ENCODE assay signal across 11 cellular contexts in the genomic region with DNA sequence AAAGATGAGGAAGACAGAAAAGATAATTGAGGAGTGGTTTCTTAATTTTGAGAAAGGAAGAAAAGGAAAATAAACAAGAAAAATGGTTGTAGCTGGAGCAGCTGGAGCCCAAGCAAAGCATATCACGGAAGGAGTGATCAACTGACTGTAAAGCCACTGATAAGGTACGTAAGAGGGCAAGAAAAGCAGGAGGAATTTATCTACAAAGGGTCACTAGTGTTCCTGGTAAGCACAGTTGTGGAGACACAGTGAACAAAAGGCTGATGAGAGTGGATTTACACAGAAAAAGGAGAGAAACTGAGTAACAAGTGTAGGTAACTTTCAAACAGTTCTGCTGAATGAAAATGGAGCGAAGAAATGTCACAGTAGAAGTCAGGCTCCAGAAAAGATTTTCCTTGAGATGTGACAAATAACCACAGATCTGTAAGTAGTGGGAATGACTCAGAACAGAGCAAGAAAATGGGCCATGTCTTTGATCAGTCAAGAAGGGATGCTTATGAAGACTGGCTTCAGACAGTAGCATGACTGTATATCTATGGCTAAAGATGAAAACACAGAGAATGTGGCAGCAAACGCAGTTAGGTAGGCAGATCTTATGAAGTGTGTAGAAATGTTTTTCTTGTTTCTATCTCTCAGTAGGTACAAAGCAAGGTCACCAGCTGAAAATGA. TPM values are rescaled to one million over a fixed set of nuclear protein-coding genes. Genes with fewer than 3 reads are reported as not detected.
DNase-seq lines count a peak whose midpoint lies in the region; ATAC-seq, FAIRE-seq and TF ChIP-seq lines count a peak whose summit lies in the region.
"Had no signal": no experiment of that assay in that cellular context is flagged by ENCODE, and none has a peak within 500 bp of the region (broad histone marks: within the 10 kb centered on the region; RNA-seq: fewer than 3 reads in every experiment).

No MANE protein-coding gene starts in this region.

- H3K9me3 ChIP-seq in astrocyte (ENCODE audit: insufficient read depth, low read depth, low read length) (no peaks in the 10 kb centered on the region), osteoblast (ENCODE audit: low read depth, low read length) (no peaks in the 10 kb centered on the region), mucosa of descending colon (no peaks in the 10 kb centered on the region)

- peaks cover 5% of the 10 kb centered on the region for H3K36me3 Mint-ChIP-seq in astrocyte (ENCODE audit: low read depth, unreplicated experiment)

- H3K4me2 ChIP-seq in astrocyte (ENCODE audit: low read length) = no peak overlapping the region
- no peak overlapping the region for H3K4me2 ChIP-seq in osteoblast (ENCODE audit: insufficient read depth, low read length)

- DNase-seq in activated CD4-positive, alpha-beta T cell treated with anti-CD3 and anti-CD28 coated beads for 48 hours = peak; percentile 20
- DNase-seq in activated CD4-positive, alpha-beta T cell treated with anti-CD3 and anti-CD28 coated beads, Interleukin-2, amount 50 U/mL, for 1 hour = no peak
- DNase-seq in LHCN-M2 (ENCODE audit: low read depth) (peak; percentile 35), astrocyte (ENCODE audit: low read depth) (peak; percentile 41), osteoblast (ENCODE audit: insufficient read length, low spot score, missing footprints) (peak; percentile 18), dermis blood vessel endothelial cell (no peak), mucosa of descending colon (no peak)
- DNase-seq: activated CD8-positive, alpha-beta memory T cell treated with anti-CD3 and anti-CD28 coated beads, Interleukin-2, amount 50 U/mL, for 48 hours; SHP77 treated with DMSO at 0.1 percent for 48 hours had no signal

- no peaks in the 10 kb centered on the region for H3K27me3 Mint-ChIP-seq in astrocyte (ENCODE audit: low read depth, unreplicated experiment)
- H3K27me3 Mint-ChIP-seq: type B pancreatic cell had no signal

- H4K20me1 ChIP-seq in astrocyte (ENCODE audit: insufficient read depth, low read length) = peaks cover 12% of the 10 kb centered on the region
- no peaks in the 10 kb centered on the region for H4K20me1 ChIP-seq in osteoblast (ENCODE audit: insufficient read depth, low read length)

- FAIRE-seq in astrocyte (lab: Jason Lieb, UNC) = peak; percentile 49

- intact Hi-C loops in mucosa of descending colon (cut with DNase I, micrococcal nuclease) = no loop called here

- no peak overlapping the region for H2AFZ ChIP-seq in astrocyte (ENCODE audit: low read depth, low read length)
- H2AFZ ChIP-seq in osteoblast (ENCODE audit: low read length) = no peak overlapping the region

- H3K27ac Mint-ChIP-seq in astrocyte (ENCODE audit: unreplicated experiment) = peak overlapping the region; percentile 35
- H3K27ac Mint-ChIP-seq: type B pancreatic cell had no signal

- no peak overlapping the region for H3K9ac ChIP-seq in astrocyte (ENCODE audit: low read length)

- H3K27me3 ChIP-seq in astrocyte (ENCODE audit: insufficient read depth, low read length) (no peaks in the 10 kb centered on the region), osteoblast (ENCODE audit: insufficient read depth, low read length) (no peaks in the 10 kb centered on the region)

- H3K4me3 Mint-ChIP-seq in astrocyte (ENCODE audit: unreplicated experiment) = no peak overlapping the region
- H3K4me3 Mint-ChIP-seq: type B pancreatic cell had no signal

- H3K79me2 ChIP-seq in astrocyte (ENCODE audit: insufficient read depth, low read length) (peaks cover 6% of the 10 kb centered on the region), osteoblast (ENCODE audit: insufficient read depth, low read length) (no peaks in the 10 kb centered on the region)

- peaks cover 3% of the 10 kb centered on the region for H3K4me1 ChIP-seq in astrocyte (ENCODE audit: insufficient read depth, low read length)
- no peaks in the 10 kb centered on the region for H3K4me1 ChIP-seq in osteoblast (ENCODE audit: insufficient read depth, low read length)
- H3K4me1 ChIP-seq in mucosa of descending colon (ENCODE audit: low read depth) = no peaks in the 10 kb centered on the region

- TF ChIP-seq CTCF in astrocyte (IDR thresholded peaks at IDR 0.05; ENCODE audit: insufficient read depth, low read depth, low read length) (no peak), osteoblast (IDR thresholded peaks at IDR 0.05; ENCODE audit: extremely low read depth, low read depth, low read length) (no peak), mucosa of descending colon (IDR thresholded peaks at IDR 0.05) (no peak)

- peaks cover 7% of the 10 kb centered on the region for H3K36me3 ChIP-seq in astrocyte (ENCODE audit: insufficient read depth, low read length)
- H3K36me3 ChIP-seq in osteoblast (ENCODE audit: insufficient read depth, low read length) = peaks cover 16% of the 10 kb centered on the region
- H3K36me3 ChIP-seq in mucosa of descending colon (ENCODE audit: low read depth) = no peaks in the 10 kb centered on the region

- H3K4me1 Mint-ChIP-seq in astrocyte (ENCODE audit: low read depth, unreplicated experiment) = peaks cover 8% of the 10 kb centered on the region

- ATAC-seq in mucosa of descending colon = no peak
- no peak for ATAC-seq in HG02623 (IDR thresholded peaks at IDR 0.05; ENCODE audit: unreplicated experiment)

- no peaks in the 10 kb centered on the region for H3K9me3 Mint-ChIP-seq in astrocyte (ENCODE audit: unreplicated experiment)
- H3K9me3 Mint-ChIP-seq: type B pancreatic cell had no signal

- H3K27ac ChIP-seq in astrocyte (ENCODE audit: low read depth, low read length) (no peak overlapping the region), osteoblast (ENCODE audit: low read depth, low read length) (no peak overlapping the region)

- H3K4me3 ChIP-seq in astrocyte (ENCODE audit: insufficient read depth, low read depth, low read length) = no peak overlapping the region
- no peak overlapping the region for H3K4me3 ChIP-seq in osteoblast (ENCODE audit: insufficient read depth, low read length)
- no peak overlapping the region for H3K4me3 ChIP-seq in mucosa of descending colon

RNA-seq across cellular contexts. Expression of a gene that starts 45.6 kb away (rescaled TPM):
- total RNA-seq in LHCN-M2 (2014; rRNA removed) (84.4 and 103 TPM in 2 replicates), astrocyte (102 and 129 TPM in 2 replicates), osteoblast (55.0 and 58.9 TPM in 2 replicates), dermis blood vessel endothelial cell (37.1 and 55.8 TPM in 2 replicates), mucosa of descending colon (10 to 100 TPM; 54.7 to 58.5 (median 55.3) TPM)
- polyA plus RNA-seq in LHCN-M2 (2012) = 55.0 TPM

Comparison
In these comparisons a context has a peak if more than half of its experiments do, and no peak if none do; other contexts are left out.
1. DNase-seq: peak in activated CD4-positive, alpha-beta T cell treated with anti-CD3 and anti-CD28 coated beads for 48 hours (single experiment), LHCN-M2 (single experiment), astrocyte (single experiment) and osteoblast (single experiment); none in activated CD4-positive, alpha-beta T cell treated with anti-CD3 and anti-CD28 coated beads, Interleukin-2, amount 50 U/mL, for 1 hour (single experiment), dermis blood vessel endothelial cell (single experiment) and mucosa of descending colon (0 of 3).